1 cellular context compared by ENCODE assay signal in genomic region chr14:77498120-77498979, GRCh38.
A peak's percentile ranks its signal among the peaks of the same experiment; 100 is the strongest.
TF ChIP-seq lines count a peak whose summit lies in the region.

Gene ISM2, minus strand, starts transcription at chr14:77498816. Its CDS starts 23 bp downstream, at chr14:77498793.

TF ChIP-seq in HepG2, 621 proteins besides CTCF, POLR2A, EP300 and RAD21 (continued from another document and continues in another):
- TF ChIP-seq MXI1 (IDR thresholded peaks at IDR 0.05; ENCODE audit: borderline replicate concordance, low read depth, low read length): peak; percentile 69; the same call in 2 of the 3 replicates
- TF ChIP-seq ZNF513 (CRISPR knock-in tag; conservative IDR thresholded peaks at IDR 0.05): no peak
- no peak for TF ChIP-seq ZBTB26 (CRISPR knock-in tag; IDR thresholded peaks at IDR 0.05; ENCODE audit: borderline replicate concordance)
- no peak for TF ChIP-seq PBX3 (CRISPR knock-in tag; IDR thresholded peaks at IDR 0.05; ENCODE audit: borderline replicate concordance)
- TF ChIP-seq ZNF770 (CRISPR knock-in tag; IDR thresholded peaks at IDR 0.05): no peak; the same call in 1 of the 2 replicates
- TF ChIP-seq ZBTB37 (CRISPR knock-in tag; IDR thresholded peaks at IDR 0.05): no peak
- TF ChIP-seq GZF1 (CRISPR knock-in tag; IDR thresholded peaks at IDR 0.05): no peak
- TF ChIP-seq GTF2F1 (IDR thresholded peaks at IDR 0.05; ENCODE audit: low read length): no peak
- TF ChIP-seq ZNF17 (CRISPR knock-in tag; IDR thresholded peaks at IDR 0.05): no peak
- TF ChIP-seq MEF2D (CRISPR knock-in tag; IDR thresholded peaks at IDR 0.05): no peak
- TF ChIP-seq CC2D1A (CRISPR knock-in tag; IDR thresholded peaks at IDR 0.05): 0 out of 2 replicates have a peak, but pooled peaks have one; percentile 86
- no peak for TF ChIP-seq ZNF180 (CRISPR knock-in tag; IDR thresholded peaks at IDR 0.05; ENCODE audit: borderline replicate concordance, low read depth)
- TF ChIP-seq EZH2 (conservative IDR thresholded peaks at IDR 0.05; ENCODE audit: low read depth, low read length): no peak
- no peak for TF ChIP-seq ZZZ3 (CRISPR knock-in tag; IDR thresholded peaks at IDR 0.05; ENCODE audit: borderline replicate concordance)
- TF ChIP-seq SOX13 (IDR thresholded peaks at IDR 0.05): no peak
- TF ChIP-seq SOX13 (CRISPR knock-in tag; conservative IDR thresholded peaks at IDR 0.05 in 1 of 2, IDR thresholded peaks at IDR 0.05 in 1 of 2): no peak; a peak in 1 of 4 replicates
- no peak for TF ChIP-seq NR2F1 (CRISPR knock-in tag; IDR thresholded peaks at IDR 0.05)
- TF ChIP-seq THAP9 (CRISPR knock-in tag; IDR thresholded peaks at IDR 0.05; ENCODE audit: borderline replicate concordance): no peak
- no peak for TF ChIP-seq ZNF597 (CRISPR knock-in tag; IDR thresholded peaks at IDR 0.05)
- peak; percentile 64 for TF ChIP-seq HIVEP1 (CRISPR knock-in tag; IDR thresholded peaks at IDR 0.05)
- no peak for TF ChIP-seq FOSL2 (CRISPR knock-in tag; IDR thresholded peaks at IDR 0.05)
- TF ChIP-seq PLRG1 (conservative IDR thresholded peaks at IDR 0.05): no peak
- no peak for TF ChIP-seq TARDBP (CRISPR knock-in tag; IDR thresholded peaks at IDR 0.05)
- TF ChIP-seq ZNF468 (CRISPR knock-in tag; IDR thresholded peaks at IDR 0.05): 0 out of 2 replicates have a peak, but pooled peaks have one; percentile 50
- TF ChIP-seq ZMAT3 (CRISPR knock-in tag; conservative IDR thresholded peaks at IDR 0.05): peak; percentile 76; the same call in 1 of the 2 replicates
- no peak for TF ChIP-seq ZNF841 (CRISPR knock-in tag; IDR thresholded peaks at IDR 0.05; ENCODE audit: borderline replicate concordance)
- no peak for TF ChIP-seq PAF1 (CRISPR knock-in tag; IDR thresholded peaks at IDR 0.05)
- TF ChIP-seq ZBTB49 (CRISPR knock-in tag; IDR thresholded peaks at IDR 0.05; ENCODE audit: borderline replicate concordance): no peak
- TF ChIP-seq CBFB (CRISPR knock-in tag; IDR thresholded peaks at IDR 0.05): no peak
- no peak for TF ChIP-seq ZNF75D (CRISPR knock-in tag; IDR thresholded peaks at IDR 0.05; ENCODE audit: borderline replicate concordance)
- 0 out of 2 replicates have a peak, but pooled peaks have one; percentile 19 for TF ChIP-seq ZNF142 (CRISPR knock-in tag; IDR thresholded peaks at IDR 0.05)
- no peak for TF ChIP-seq GATA4 (IDR thresholded peaks at IDR 0.05; ENCODE audit: borderline replicate concordance, low read depth)
- 0 out of 2 replicates have a peak, but pooled peaks have one; percentile 32 for TF ChIP-seq ZNF749 (CRISPR knock-in tag; IDR thresholded peaks at IDR 0.05; ENCODE audit: borderline replicate concordance)
- TF ChIP-seq RFX5 (IDR thresholded peaks at IDR 0.05; ENCODE audit: low read depth, low read length): no peak
- TF ChIP-seq ZNF780A (CRISPR knock-in tag; IDR thresholded peaks at IDR 0.05): no peak
- no peak for TF ChIP-seq ZSCAN22 (CRISPR knock-in tag; IDR thresholded peaks at IDR 0.05)
- TF ChIP-seq PLSCR1 (CRISPR knock-in tag; IDR thresholded peaks at IDR 0.05; ENCODE audit: borderline replicate concordance): no peak; the same call in 1 of the 2 replicates
- no peak for TF ChIP-seq KAT8 (CRISPR knock-in tag; IDR thresholded peaks at IDR 0.05)
- TF ChIP-seq ZNF446 (CRISPR knock-in tag; IDR thresholded peaks at IDR 0.05): no peak
- no peak for TF ChIP-seq MTF2 (CRISPR knock-in tag; IDR thresholded peaks at IDR 0.05; ENCODE audit: borderline replicate concordance)
- TF ChIP-seq ZNF629 (CRISPR knock-in tag; conservative IDR thresholded peaks at IDR 0.05): no peak
- no peak for TF ChIP-seq ZNF34 (CRISPR knock-in tag; IDR thresholded peaks at IDR 0.05; ENCODE audit: borderline replicate concordance)
- no peak for TF ChIP-seq ZNF713 (CRISPR knock-in tag; IDR thresholded peaks at IDR 0.05)
